In genomic region chr20:39518649-39519048, GRCh38 we compare ENCODE assay signal across 25 cellular contexts.
"Had no signal": no experiment of that assay in that cellular context is flagged by ENCODE, and none has a peak within 500 bp of the region (broad histone marks: within the 10 kb centered on the region; RNA-seq: fewer than 3 reads in every experiment).

No MANE protein-coding gene starts in this region.

- H3K9me3 ChIP-seq: left lung, lower lobe of right lung, pancreas, prostate gland, sigmoid colon, uterus had no signal

- H3K27ac ChIP-seq: left lung, lower lobe of right lung, pancreas, prostate gland, sigmoid colon, tibial nerve, uterus had no signal

- H3K36me3 ChIP-seq: left lung, lower lobe of right lung, pancreas, prostate gland, sigmoid colon, tibial nerve, uterus had no signal

- H3K4me1 ChIP-seq: left lung, lower lobe of right lung, pancreas, prostate gland, sigmoid colon, tibial nerve, uterus had no signal

- ATAC-seq: left colon; left lung; lower lobe of right lung; naive thymus-derived CD8-positive, alpha-beta T cell; pancreas; right cardiac atrium; stimulated activated memory B cell treated with anti-CD40 and anti-IgM and Interleukin-4, amounts not matched to agents 10 μg/mL and 1 μg/mL and 100 μg/mL, for 72 hours; stimulated activated naive CD8-positive, alpha-beta T cell treated with anti-CD3 and anti-CD28 coated beads, Interleukin-15, amount 100 ng/mL, for 72 hours had no signal

- DNase-seq: hippocampal formation; kidney; left colon; left lung; lower lobe of right lung; mesendoderm; naive thymus-derived CD8-positive, alpha-beta T cell; nucleus accumbens; pancreas; posterior cingulate gyrus; retina; right cardiac atrium; sigmoid colon; small intestine; stimulated activated CD4-positive, alpha-beta T cell treated with anti-CD3 and anti-CD28 coated beads, Interleukin-1b, Interleukin-23, amount 100 ng/mL, for 48 hours; stimulated activated CD4-positive, alpha-beta T cell treated with anti-CD3 and anti-CD28 coated beads, Interleukin-2, amount 100 ng/mL, for 48 hours; stimulated activated CD4-positive, alpha-beta T cell treated with anti-CD3 and anti-CD28 coated beads, Interleukin-4, amount 100 ng/mL, for 4 hours; stimulated activated CD8-positive, alpha-beta memory T cell treated with anti-CD3 and anti-CD28 coated beads, Interleukin-4, amount 100 ng/mL, for 48 hours; stimulated activated naive CD4-positive, alpha-beta T cell treated with Interleukin-2 at 50 U/mL for 16 hours; stimulated activated naive CD8-positive, alpha-beta T cell treated with anti-CD3 and anti-CD28 coated beads, Interleukin-15, amount 100 ng/mL, for 72 hours; substantia nigra; uterus had no signal

- H3K27me3 ChIP-seq: left lung, pancreas, sigmoid colon, tibial nerve, uterus had no signal

- FAIRE-seq: kidney, pancreas, small intestine had no signal

- H3K4me3 ChIP-seq: left lung, lower lobe of right lung, pancreas, prostate gland, sigmoid colon, tibial nerve, uterus had no signal
